Comparison of ENCODE assay signal across 9 cellular contexts in genomic region chr3:177201707-177202397, GRCh38. TPM values are rescaled to one million over a fixed set of nuclear protein-coding genes. Genes with fewer than 3 reads are reported as not detected.
A peak's percentile ranks its signal among the peaks of the same experiment; 100 is the strongest.
DNase-seq lines count a peak whose midpoint lies in the region; ATAC-seq and TF ChIP-seq lines count a peak whose summit lies in the region.
"Had no signal": no experiment of that assay in that cellular context is flagged by ENCODE, and none has a peak within 500 bp of the region (broad histone marks: within the 10 kb centered on the region; RNA-seq: fewer than 3 reads in every experiment).

No MANE protein-coding gene starts in this region.

- H3K18ac ChIP-seq in mesendoderm (ENCODE audit: low read length): no peak overlapping the region

- no peak overlapping the region for H3K9ac ChIP-seq in mesendoderm (ENCODE audit: low read length)

- ATAC-seq in GM19463 (IDR thresholded peaks at IDR 0.05; ENCODE audit: unreplicated experiment) (peak; percentile 70), HG03558 (IDR thresholded peaks at IDR 0.05; ENCODE audit: extremely low read depth, unreplicated experiment) (peak; percentile 75)

- POLR2A ChIA-PET in AG04450 (lab: Yijun Ruan, JAX): no interaction called here

- H3K4me3 ChIP-seq in AG04450 (ENCODE audit: low read depth, low read length): no peak overlapping the region
- H3K4me3 ChIP-seq in mesendoderm (ENCODE audit: low read length): no peak overlapping the region

- H3K4me1 ChIP-seq in mesendoderm (ENCODE audit: control insufficient read depth, low read depth, low read length): peaks cover 6% of the 10 kb centered on the region

- H3K56ac ChIP-seq in mesendoderm (ENCODE audit: low read length): no peak overlapping the region

- H3K9me3 ChIP-seq in AG04450 (ENCODE audit: control insufficient read depth, insufficient read depth, low read length): peaks cover 10% of the 10 kb centered on the region

- H3K27me3 ChIP-seq in AG04450 (ENCODE audit: control insufficient read depth, insufficient read depth, low read length) (no peaks in the 10 kb centered on the region), mesendoderm (ENCODE audit: insufficient read depth, low read length, poor library complexity) (no peaks in the 10 kb centered on the region)

- H3K4me2 ChIP-seq in mesendoderm (ENCODE audit: low read length): no peak overlapping the region

- H2BK5ac ChIP-seq in mesendoderm (ENCODE audit: low read length): no peak overlapping the region

- no peak overlapping the region for H3K27ac ChIP-seq in AG04450 (ENCODE audit: low read depth, low read length)
- H3K27ac ChIP-seq in mesendoderm (ENCODE audit: low read depth, low read length): no peak overlapping the region
- H3K27ac ChIP-seq: C4-2B had no signal

- H4K8ac ChIP-seq in mesendoderm (ENCODE audit: low read depth, low read length): no peak overlapping the region

- CTCF ChIA-PET in AG04450 (lab: Charles Lee): interaction anchor here (0.6 to 0.8 kb wide), 3 partner anchors 50 to 406 kb away, joined by 3 read pairs; no protein-coding TSS in a partner anchor

- H3K36me3 ChIP-seq in mesendoderm (ENCODE audit: control insufficient read depth, insufficient read depth, low read length): no peaks in the 10 kb centered on the region

- peak; percentile 8 for DNase-seq in AG04450 (ENCODE audit: low read depth, low spot score)
- DNase-seq in activated CD4-positive, alpha-beta T cell treated with anti-CD3 and anti-CD28 coated beads, Interleukin-2, amount 50 U/mL, for 1 hour: peak; percentile 35
- no peak for DNase-seq in mesendoderm
- no peak for DNase-seq in NCI-H774 (lab: John Stamatoyannopoulos, UW)
- DNase-seq in NCI-H345 (lab: John Stamatoyannopoulos, UW): no peak
- DNase-seq in NCI-H146 (lab: John Stamatoyannopoulos, UW): no peak

- no peak overlapping the region for H2BK15ac ChIP-seq in mesendoderm (replicated peaks; ENCODE audit: low read depth)

- WGBS in mesendoderm (ENCODE audit: extremely low coverage, insufficient coverage, low lambda C conversion rate): no CpG with 5 or more reads among the region's 8 CpGs

- no peaks in the 10 kb centered on the region for H3K79me2 ChIP-seq in mesendoderm (ENCODE audit: control insufficient read depth, insufficient read depth, low read length)

- TF ChIP-seq CTCF in AG04450 (IDR thresholded peaks at IDR 0.05; ENCODE audit: low read depth, low read length): no peak

- no peak overlapping the region for H3K4ac ChIP-seq in mesendoderm (ENCODE audit: low read depth, low read length)

- peak overlapping the region; percentile 5 for H2AK5ac ChIP-seq in mesendoderm (ENCODE audit: low read length)

- no peak overlapping the region for H3K23ac ChIP-seq in mesendoderm (ENCODE audit: low read length)

- no peak overlapping the region for H4K5ac ChIP-seq in mesendoderm (ENCODE audit: low read length)

- H2BK120ac ChIP-seq in mesendoderm (ENCODE audit: low read depth, low read length): no peak overlapping the region

- H3K79me1 ChIP-seq in mesendoderm (ENCODE audit: low read length): no peaks in the 10 kb centered on the region

RNA-seq across cellular contexts. Expression of gene TBL1XR1, which starts 4.6 kb away (rescaled TPM):
- polyA plus RNA-seq in AG04450 (2011; rRNA removed): 199 and 207 TPM in 2 replicates
- polyA minus RNA-seq in AG04450 (2011; rRNA and poly(A)+ RNA removed): 725 and 834 TPM in 2 replicates
- polyA plus RNA-seq in mesendoderm (2013, experiment 1 of 2): 70.0 TPM
- polyA plus RNA-seq in mesendoderm (2013, experiment 2 of 2): 67.0 TPM

Comparison
In these comparisons a context has a peak if more than half of its experiments do, and no peak if none do; other contexts are left out.
1. DNase-seq: peak in AG04450 (single experiment) and activated CD4-positive, alpha-beta T cell treated with anti-CD3 and anti-CD28 coated beads, Interleukin-2, amount 50 U/mL, for 1 hour (single experiment); none in mesendoderm (single experiment), NCI-H774 (single experiment), NCI-H345 (single experiment) and NCI-H146 (single experiment).